In the genomic region with DNA sequence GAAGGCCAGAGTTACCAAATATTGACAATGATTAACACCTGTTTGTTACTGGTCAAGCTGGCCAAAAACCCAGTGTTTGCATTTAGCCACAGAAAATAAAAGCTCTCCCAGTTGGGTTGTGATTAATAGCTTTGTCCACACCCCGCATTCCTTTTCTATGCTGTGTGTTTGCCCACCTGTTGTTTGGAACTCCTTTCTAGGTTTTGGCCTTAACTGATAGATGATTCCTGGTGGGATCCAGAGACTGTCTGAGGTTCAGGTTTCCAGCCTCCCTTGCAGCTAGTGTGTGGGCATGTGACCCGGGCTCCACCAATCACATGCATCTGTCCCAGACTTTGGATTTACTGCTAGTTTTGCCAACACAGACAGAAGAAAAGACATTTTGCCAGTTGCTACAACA, we compare ENCODE assay signal across 19 cellular contexts.
DNase-seq lines count a peak whose midpoint lies in the region; TF ChIP-seq lines count a peak whose summit lies in the region.
"Had no signal": no experiment of that assay in that cellular context is flagged by ENCODE, and none has a peak within 500 bp of the region (broad histone marks: within the 10 kb centered on the region; RNA-seq: fewer than 3 reads in every experiment).

No MANE protein-coding gene starts in this region.

- H3K4me3 Mint-ChIP-seq in endodermal cell, result no peak overlapping the region
- H3K4me3 Mint-ChIP-seq: activated CD4-positive, alpha-beta memory T cell treated with anti-CD3 and anti-CD28 coated beads for 36 hours; memory B cell; natural killer cell had no signal

- no peak for TF ChIP-seq CTCF in endodermal cell (conservative IDR thresholded peaks at IDR 0.05)

- no peaks in the 10 kb centered on the region for H3K27me3 Mint-ChIP-seq in endodermal cell (ENCODE audit: insufficient read depth)
- H3K27me3 Mint-ChIP-seq: activated CD4-positive, alpha-beta memory T cell treated with anti-CD3 and anti-CD28 coated beads for 36 hours; memory B cell had no signal

- 93% methylated on average over 2 of the region's 2 CpGs for WGBS in endodermal cell (ENCODE audit: insufficient coverage in 1 of 2, insufficient read length in 1 of 2), 2 experiments

- no peak overlapping the region for H3K9ac ChIP-seq in endodermal cell (ENCODE audit: extremely low read depth, low read length, poor library complexity, severe bottlenecking)
- H3K9ac ChIP-seq: BLaER1 had no signal

- peaks cover 28% of the 10 kb centered on the region for H3K9me3 ChIP-seq in endodermal cell (ENCODE audit: control insufficient read depth, low read length)

- no peaks in the 10 kb centered on the region for H3K27me3 ChIP-seq in endodermal cell (ENCODE audit: control insufficient read depth, insufficient read depth, low read length, poor library complexity, severe bottlenecking)
- H3K27me3 ChIP-seq: BLaER1, spleen had no signal

- peak overlapping the region; percentile 47 for H3K4me3 ChIP-seq in endodermal cell (ENCODE audit: low read length)
- H3K4me3 ChIP-seq: BLaER1, spleen had no signal

- no peak overlapping the region for H3K27ac ChIP-seq in endodermal cell (ENCODE audit: low read depth, low read length)
- H3K27ac ChIP-seq: BLaER1, spleen, WERI-Rb-1 had no signal

- H3K4me1 ChIP-seq in endodermal cell (ENCODE audit: control insufficient read depth, insufficient read depth, low read length), result no peaks in the 10 kb centered on the region
- H3K4me1 ChIP-seq: BLaER1 had no signal

- H3K36me3 ChIP-seq in endodermal cell (ENCODE audit: control insufficient read depth, insufficient read depth, low read length), result peaks cover 11% of the 10 kb centered on the region
- H3K36me3 ChIP-seq: BLaER1, spleen had no signal

- no peak overlapping the region for H3K27ac Mint-ChIP-seq in endodermal cell
- H3K27ac Mint-ChIP-seq: activated CD4-positive, alpha-beta memory T cell treated with anti-CD3 and anti-CD28 coated beads for 36 hours; memory B cell; natural killer cell had no signal

- peaks cover 34% of the 10 kb centered on the region for H3K4me1 Mint-ChIP-seq in endodermal cell
- H3K4me1 Mint-ChIP-seq: natural killer cell had no signal

- DNase-seq in NCI-H2029 treated with DMSO at 0.1 percent for 48 hours (lab: John Stamatoyannopoulos, UW), result peak; percentile 29
- DNase-seq in NCI-H2029 (lab: John Stamatoyannopoulos, UW), result no peak
- DNase-seq in NCI-H748 treated with DMSO at 0.1 percent for 48 hours (lab: John Stamatoyannopoulos, UW), result peak; percentile 73
- no peak for DNase-seq in endodermal cell
- no peak for DNase-seq in DMS114 treated with DMSO at 0.1 percent for 48 hours (lab: John Stamatoyannopoulos, UW; ENCODE audit: unreplicated experiment)
- DNase-seq in DMS79 treated with DMSO at 0.1 percent for 48 hours (lab: John Stamatoyannopoulos, UW), result no peak
- DNase-seq in NCI-H510A treated with DMSO at 0.1 percent for 48 hours (lab: John Stamatoyannopoulos, UW), result no peak
- no peak for DNase-seq in mesenteric fat pad (ENCODE audit: low spot score)
- DNase-seq: 8988T; activated CD4-positive, alpha-beta memory T cell treated with anti-CD3 and anti-CD28 coated beads for 36 hours; activated naive CD4-positive, alpha-beta T cell treated with Interleukin-2 at 50 U/mL for 16 hours; aorta; DMS 273 treated with DMSO at 0.1 percent for 48 hours; natural killer cell; spleen; substantia nigra; WERI-Rb-1 had no signal

- H3K9me3 Mint-ChIP-seq in endodermal cell, result peaks cover 30% of the 10 kb centered on the region
- H3K9me3 Mint-ChIP-seq: activated CD4-positive, alpha-beta memory T cell treated with anti-CD3 and anti-CD28 coated beads for 36 hours had no signal

- H3K36me3 Mint-ChIP-seq in endodermal cell (ENCODE audit: low read depth), result peaks cover 48% of the 10 kb centered on the region
- H3K36me3 Mint-ChIP-seq: activated CD4-positive, alpha-beta memory T cell treated with anti-CD3 and anti-CD28 coated beads for 36 hours; memory B cell; natural killer cell had no signal

Comparison
In these comparisons a context has a peak if more than half of its experiments do, and no peak if none do; other contexts are left out.
1. DNase-seq: peak in NCI-H2029 treated with DMSO at 0.1 percent for 48 hours (single experiment) and NCI-H748 treated with DMSO at 0.1 percent for 48 hours (single experiment); none in NCI-H2029 (single experiment), endodermal cell (single experiment), DMS114 treated with DMSO at 0.1 percent for 48 hours (single experiment), DMS79 treated with DMSO at 0.1 percent for 48 hours (single experiment), NCI-H510A treated with DMSO at 0.1 percent for 48 hours (single experiment) and mesenteric fat pad (single experiment).